In genomic region chr4:70838972-70839536, GRCh38 we compare ENCODE assay signal across 8 cellular contexts. TPM values are rescaled to one million over a fixed set of nuclear protein-coding genes. Genes with fewer than 3 reads are reported as not detected.
DNase-seq lines count a peak whose midpoint lies in the region; ATAC-seq and TF ChIP-seq lines count a peak whose summit lies in the region.

No MANE protein-coding gene starts in this region.

- no peaks in the 10 kb centered on the region for H3K27me3 ChIP-seq in mucosa of rectum (ENCODE audit: control insufficient read depth in 2 of 2, insufficient read depth in 2 of 2, low read length in 2 of 2)

- TF ChIP-seq CTCF in epithelial cell of proximal tubule (conservative IDR thresholded peaks at IDR 0.05; ENCODE audit: low read depth, low read length): no peak

- peak overlapping the region; percentile 99 for H3K4me3 ChIP-seq in epithelial cell of proximal tubule (ENCODE audit: low read depth, low read length)
- H3K4me3 ChIP-seq in mucosa of rectum (ENCODE audit: low read length in 2 of 2): peak overlapping the region; percentile 75 to 96

- H3K9ac ChIP-seq in mucosa of rectum (ENCODE audit: low read depth in 1 of 2, low read length in 2 of 2): peak overlapping the region; percentile 85 to 93

- H3K4me1 ChIP-seq in mucosa of rectum (ENCODE audit: control insufficient read depth in 2 of 2, insufficient read depth in 2 of 2, low read length in 2 of 2): peaks cover 2 to 7% of the 10 kb centered on the region in 2 donors

- peak in 13 of 14 donors; percentile 10 to 76 (median 57) for DNase-seq in C1 segment of cervical spinal cord (lab: John Stamatoyannopoulos, UW)
- peak; percentile 71 for DNase-seq in NOMO-1 treated with DMSO at 0.1 percent for 48 hours (lab: John Stamatoyannopoulos, UW; ENCODE audit: unreplicated experiment)
- DNase-seq in activated T-cell treated with anti-CD3 and anti-CD28 coated beads for 4 hours: peak; percentile 54
- no peak for DNase-seq in epithelial cell of proximal tubule (ENCODE audit: low read depth)
- DNase-seq in stimulated activated CD8-positive, alpha-beta memory T cell treated with anti-CD3 and anti-CD28 coated beads, Interleukin-4, amount 100 ng/mL, for 4 hours (ENCODE audit: low read depth in 2 of 2, low spot score in 1 of 2): peak; percentile 26 to 34

- no peaks in the 10 kb centered on the region for H3K9me3 ChIP-seq in mucosa of rectum (ENCODE audit: control insufficient read depth in 2 of 2, low read length in 2 of 2)

- H3K36me3 ChIP-seq in mucosa of rectum (ENCODE audit: control insufficient read depth in 2 of 2, insufficient read depth in 2 of 2, low read length in 2 of 2): peaks cover 3 to 9% of the 10 kb centered on the region in 2 donors

- ATAC-seq in GM19328 (IDR thresholded peaks at IDR 0.05; ENCODE audit: unreplicated experiment) (peak; percentile 58), HG03442 (IDR thresholded peaks at IDR 0.05; ENCODE audit: unreplicated experiment) (peak; percentile 47)

- peak overlapping the region; percentile 91 to 95 for H3K27ac ChIP-seq in mucosa of rectum (ENCODE audit: low read depth in 2 of 2, low read length in 2 of 2)

RNA-seq across cellular contexts. Expression of gene GRSF1, which starts 0.6 kb away (rescaled TPM):
- 89.1 and 97.3 TPM in 2 replicates for total RNA-seq in epithelial cell of proximal tubule
